7 cellular contexts compared by ENCODE assay signal in genomic region chr15:50880651-50881114, GRCh38. TPM values are rescaled to one million over a fixed set of nuclear protein-coding genes. Genes with fewer than 3 reads are reported as not detected.
A peak's percentile ranks its signal among the peaks of the same experiment; 100 is the strongest.
DNase-seq lines count a peak whose midpoint lies in the region; ATAC-seq lines count a peak whose summit lies in the region.

No MANE protein-coding gene starts in this region.

- peak; percentile 42 for ATAC-seq in GM18868 (IDR thresholded peaks at IDR 0.05; ENCODE audit: unreplicated experiment)
- ATAC-seq in HG03442 (IDR thresholded peaks at IDR 0.05; ENCODE audit: unreplicated experiment), result peak; percentile 35
- ATAC-seq in activated naive CD4-positive, alpha-beta T cell treated with anti-CD3 and anti-CD28 coated beads, Interleukin-2, amount 50 U/mL, for 72 hours, result peak; percentile 51 to 59

- peak overlapping the region; percentile 88 to 97 for H3K27ac Mint-ChIP-seq in activated naive CD4-positive, alpha-beta T cell treated with anti-CD3 and anti-CD28 coated beads, Interleukin-2, amount 50 U/mL, for 72 hours

- no peaks in the 10 kb centered on the region for H3K36me3 Mint-ChIP-seq in activated naive CD4-positive, alpha-beta T cell treated with anti-CD3 and anti-CD28 coated beads, Interleukin-2, amount 50 U/mL, for 72 hours

- H3K4me3 ChIP-seq in skeletal muscle cell (ENCODE audit: low read depth, low read length), result no peak overlapping the region

- DNase-seq in activated naive CD4-positive, alpha-beta T cell treated with anti-CD3 and anti-CD28 coated beads, Interleukin-2, amount 50 U/mL, for 72 hours (ENCODE audit: low spot score in 2 of 2), result peak in 1 of 2 donors; percentile 14
- peak; percentile 63 for DNase-seq in skeletal muscle cell (ENCODE audit: low read depth)
- no peak for DNase-seq in NCI-H2171 treated with DMSO at 0.1 percent for 48 hours (lab: John Stamatoyannopoulos, UW)
- DNase-seq in NCI-H2029 (lab: John Stamatoyannopoulos, UW), result no peak
- DNase-seq in G401 (ENCODE audit: low spot score), result no peak

- in situ Hi-C loops in G401 (cut with HindIII; ENCODE audit: low sequenced_read_pairs), result no loop called here

- H3K9me3 Mint-ChIP-seq in activated naive CD4-positive, alpha-beta T cell treated with anti-CD3 and anti-CD28 coated beads, Interleukin-2, amount 50 U/mL, for 72 hours, result no peaks in the 10 kb centered on the region

RNA-seq across cellular contexts. Expression of gene AP4E1, which starts 27.8 kb away (rescaled TPM):
- 10 to 100 TPM; 11.2 to 14.3 TPM for total RNA-seq in activated naive CD4-positive, alpha-beta T cell treated with anti-CD3 and anti-CD28 coated beads, Interleukin-2, amount 50 U/mL, for 72 hours
- total RNA-seq in G401 (2014; rRNA removed; shearing (Covaris generic)), result 7.9 and 10.5 TPM in 2 replicates
